Comparison of ENCODE assay signal across 8 cellular contexts in the genomic region with DNA sequence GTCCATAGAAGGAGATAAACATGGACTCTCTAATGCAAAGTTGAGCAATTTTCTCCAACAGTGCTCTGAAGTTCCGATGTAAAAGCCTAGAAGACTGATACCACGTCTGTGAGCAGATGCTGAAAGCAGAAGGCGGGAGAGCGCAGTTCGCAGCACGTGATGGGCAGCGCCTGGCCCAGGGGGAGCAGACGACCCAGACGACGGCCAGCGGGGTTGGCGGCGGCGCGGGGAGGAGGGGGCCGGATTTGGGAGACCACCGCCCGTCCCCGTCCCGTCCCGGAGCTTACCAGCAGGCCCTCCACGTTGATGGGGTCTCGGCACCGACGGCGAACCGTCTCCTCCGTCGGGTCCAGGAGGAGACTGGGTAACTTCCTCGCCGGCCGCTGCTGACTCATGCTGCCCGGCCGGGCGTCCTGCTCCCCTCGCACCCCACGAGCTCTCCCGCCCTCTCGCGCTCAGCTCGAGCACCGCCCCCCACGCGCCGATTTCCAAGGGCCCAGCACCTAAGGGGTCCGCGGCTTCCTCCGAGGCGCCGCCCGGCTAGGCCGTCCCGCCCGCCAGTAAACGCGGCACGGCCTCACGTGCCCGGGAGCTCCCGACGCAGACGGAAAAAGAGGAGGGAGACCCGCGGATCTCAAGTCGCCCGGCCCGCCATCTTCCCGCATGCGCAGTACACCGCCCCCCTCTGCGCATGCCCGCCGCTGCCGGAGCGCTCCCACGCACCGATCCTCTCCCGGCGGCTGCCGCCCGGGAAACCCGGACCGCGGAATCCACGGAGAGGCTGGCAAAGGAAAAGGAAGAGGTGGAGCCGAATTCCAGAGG. TPM values are rescaled to one million over a fixed set of nuclear protein-coding genes. Genes with fewer than 3 reads are reported as not detected.
DNase-seq lines count a peak whose midpoint lies in the region; ATAC-seq and TF ChIP-seq lines count a peak whose summit lies in the region.

TSS of gene E2F6 (minus strand) at position 677 of the 822 bp plus-strand sequence. CDS start at position 395, 282 bp downstream.

- H3K4me3 Mint-ChIP-seq in activated T-cell treated with anti-CD3 and anti-CD28 coated beads, Interleukin-2, amount 50 U/mL, for 24 hours: peak within 1 kb of the TSS; percentile 93

- peaks cover 56% of the 10 kb centered on the region for H3K79me2 ChIP-seq in KMS-11 (ENCODE audit: insufficient read depth, low read depth)

- TF ChIP-seq CTCF in KMS-11 (conservative IDR thresholded peaks at IDR 0.05; ENCODE audit: low read depth, low read length) (no peak), Panc1 (IDR thresholded peaks at IDR 0.05) (no peak), epithelial cell of proximal tubule (conservative IDR thresholded peaks at IDR 0.05; ENCODE audit: low read depth, low read length) (no peak)

- no peaks in the 10 kb centered on the region; the same call in 1 of the 2 replicates for H4K20me1 ChIP-seq in KMS-11 (ENCODE audit: insufficient read depth)

- H3K27me3 Mint-ChIP-seq in activated T-cell treated with anti-CD3 and anti-CD28 coated beads, Interleukin-2, amount 50 U/mL, for 24 hours: no peaks in the 10 kb centered on the region

- ATAC-seq in GM21619 (IDR thresholded peaks at IDR 0.05; ENCODE audit: unreplicated experiment) (peak; percentile 55), Panc1 (peak; percentile 90)

- POLR2A ChIA-PET in Panc1 (lab: Charles Lee): interaction anchor here (0.6 to 0.7 kb wide), 2 partner anchors 125 to 1145 kb away, joined by 4 to 8 read pairs; no protein-coding TSS in a partner anchor

- peak within 1 kb of the TSS; percentile 96 for H3K27ac Mint-ChIP-seq in activated T-cell treated with anti-CD3 and anti-CD28 coated beads, Interleukin-2, amount 50 U/mL, for 24 hours

- H3K4me2 ChIP-seq in KMS-11: peak within 1 kb of the TSS; percentile 92

- H3K9me3 ChIP-seq in Panc1 (ENCODE audit: control insufficient read depth, insufficient read depth, low read depth, low read length) (no peaks in the 10 kb centered on the region), mucosa of stomach (ENCODE audit: control insufficient read depth, low read length) (no peaks in the 10 kb centered on the region)

- in situ Hi-C loops in Panc1 (cut with HindIII; ENCODE audit: low pct_unique_long_range_greater_than_20kb, low sequenced_read_pairs): no loop called here

- intact Hi-C loops in Panc1 (cut with micrococcal nuclease; ENCODE audit: unreplicated experiment): no loop called here

- DNase-seq in DMS 273 treated with DMSO at 0.1 percent for 48 hours (lab: John Stamatoyannopoulos, UW) (peak; percentile 84), Panc1 (ENCODE audit: low read depth, low spot score) (peak; percentile 48), epithelial cell of proximal tubule (ENCODE audit: low read depth) (peak; percentile 45)
- peak; percentile 94 for DNase-seq in activated T-cell treated with anti-CD3 and anti-CD28 coated beads, Interleukin-2, amount 50 U/mL, for 24 hours
- peak; percentile 91 for DNase-seq in stimulated activated CD8-positive, alpha-beta memory T cell treated with anti-CD3 and anti-CD28 coated beads, Interleukin-4, amount 100 ng/mL, for 48 hours

- CTCF ChIA-PET in Panc1 (lab: Charles Lee): interaction anchor here (0.7 to 1.3 kb wide), 2 partner anchors 100 to 117 kb away, joined by 3 read pairs; no protein-coding TSS in a partner anchor

- H3K4me3 ChIP-seq in KMS-11 (IDR thresholded peaks at IDR 0.05; ENCODE audit: insufficient read depth, low read depth, low read length) (peak within 1 kb of the TSS; percentile 29), Panc1 (ENCODE audit: low read depth in 2 of 2, low read length in 2 of 2) (peak within 1 kb of the TSS; percentile 77 to 82), epithelial cell of proximal tubule (ENCODE audit: low read depth, low read length) (peak within 1 kb of the TSS; percentile 70), mucosa of stomach (ENCODE audit: low read length) (peak within 1 kb of the TSS; percentile 53)

- H3K36me3 ChIP-seq in KMS-11 (ENCODE audit: insufficient read depth) (no peaks in the 10 kb centered on the region), Panc1 (ENCODE audit: control insufficient read depth, insufficient read depth, low read length) (peaks cover 6% of the 10 kb centered on the region), mucosa of stomach (ENCODE audit: control insufficient read depth, insufficient read depth, low read length) (no peaks in the 10 kb centered on the region)

- H3K9ac ChIP-seq in KMS-11 (peak within 1 kb of the TSS; percentile 90), mucosa of stomach (ENCODE audit: low read length) (peak within 1 kb of the TSS; percentile 49)

- BruUV-seq in Panc1 (replicated peaks; lab: Mats Ljungman, UMichigan): no TSS peak

- H3K4me1 Mint-ChIP-seq in activated T-cell treated with anti-CD3 and anti-CD28 coated beads, Interleukin-2, amount 50 U/mL, for 24 hours (ENCODE audit: low read depth): peaks cover 51% of the 10 kb centered on the region

- peaks cover 36% of the 10 kb centered on the region for H3K36me3 Mint-ChIP-seq in activated T-cell treated with anti-CD3 and anti-CD28 coated beads, Interleukin-2, amount 50 U/mL, for 24 hours (ENCODE audit: low read depth)

- peak within 1 kb of the TSS; percentile 89 for H2AFZ ChIP-seq in KMS-11 (ENCODE audit: low read depth)

- no peaks in the 10 kb centered on the region for H3K27me3 ChIP-seq in KMS-11 (ENCODE audit: insufficient read depth, low read depth)
- no peaks in the 10 kb centered on the region for H3K27me3 ChIP-seq in Panc1 (ENCODE audit: control insufficient read depth, insufficient read depth, low read length)
- no peaks in the 10 kb centered on the region for H3K27me3 ChIP-seq in mucosa of stomach (ENCODE audit: control insufficient read depth, insufficient read depth, low read length)

- H3K4me1 ChIP-seq in KMS-11 (ENCODE audit: low read depth, poor library complexity, severe bottlenecking): peaks cover 54% of the 10 kb centered on the region
- H3K4me1 ChIP-seq in Panc1 (ENCODE audit: control insufficient read depth, insufficient read depth, low read length): peaks cover 12% of the 10 kb centered on the region
- no peaks in the 10 kb centered on the region for H3K4me1 ChIP-seq in mucosa of stomach (ENCODE audit: control insufficient read depth, insufficient read depth, low read length)

- no peaks in the 10 kb centered on the region for H3K9me3 Mint-ChIP-seq in activated T-cell treated with anti-CD3 and anti-CD28 coated beads, Interleukin-2, amount 50 U/mL, for 24 hours

- H3K27ac ChIP-seq in KMS-11 (peak within 1 kb of the TSS; percentile 87), Panc1 (ENCODE audit: low read length) (peak within 1 kb of the TSS; percentile 91)

RNA-seq across cellular contexts. Expression of gene E2F6, which starts in this region (rescaled TPM):
- 23.9 TPM for total RNA-seq in Panc1 (2021; ENCODE audit: unreplicated experiment)
- 18.8 TPM for polyA plus RNA-seq in Panc1 (2012; ENCODE audit: insufficient read length)
- 11.0 and 16.0 TPM in 2 replicates for total RNA-seq in epithelial cell of proximal tubule

Comparison
In these comparisons a context has a peak if more than half of its experiments do, and no peak if none do; other contexts are left out.
1. Peak in every context shown above with its lines: DNase-seq, ATAC-seq, H3K4me3 ChIP-seq and H3K27ac ChIP-seq.
2. H3K4me3 ChIP-seq: peak in every context shown above with its lines; median percentile 80 in Panc1; 70 in epithelial cell of proximal tubule; 53 in mucosa of stomach; 29 in KMS-11.